Comparison of ENCODE assay signal across 26 cellular contexts in genomic region chr19:9507285-9507684, GRCh38. TPM values are rescaled to one million over a fixed set of nuclear protein-coding genes. Genes with fewer than 3 reads are reported as not detected.
"Had no signal": no experiment of that assay in that cellular context is flagged by ENCODE, and none has a peak within 500 bp of the region (broad histone marks: within the 10 kb centered on the region; RNA-seq: fewer than 3 reads in every experiment).

No MANE protein-coding gene starts in this region.

- DNase-seq: stimulated activated CD4-positive, alpha-beta T cell treated with anti-CD3 and anti-CD28 coated beads, Interleukin-2, amount 100 ng/mL, for 48 hours; stimulated activated CD4-positive, alpha-beta T cell treated with anti-CD3 and anti-CD28 coated beads, Interleukin-4, amount 100 ng/mL, for 1 hour; stimulated activated CD4-positive, alpha-beta T cell treated with anti-CD3 and anti-CD28 coated beads, Interleukin-4, amount 100 ng/mL, for 24 hours; stimulated activated CD4-positive, alpha-beta T cell treated with anti-CD3 and anti-CD28 coated beads, Interleukin-4, amount 100 ng/mL, for 4 hours; stimulated activated CD8-positive, alpha-beta memory T cell treated with anti-CD3 and anti-CD28 coated beads, Interleukin-4, amount 100 ng/mL, for 48 hours; stimulated activated naive B cell treated with anti-CD40 and anti-IgM and Interleukin-4, amounts not matched to agents 10 μg/mL and 1 μg/mL and 100 μg/mL, for 72 hours; stimulated activated naive CD4-positive, alpha-beta T cell; stimulated activated naive CD4-positive, alpha-beta T cell treated with Interleukin-2 at 50 U/mL for 16 hours; stimulated activated naive CD8-positive, alpha-beta T cell treated with anti-CD3 and anti-CD28 coated beads, Interleukin-15, amount 100 ng/mL, for 72 hours; stimulated activated naive CD8-positive, alpha-beta T cell treated with anti-CD3 and anti-CD28 coated beads, Interleukin-15, Interleukin-2, amounts not matched to agents 100 U/mL and 50 U/mL, for 24 hours; stomach; substantia nigra; testis; thyroid gland; tibial artery; transverse colon; trophoblast cell; upper lobe of left lung; upper lobe of right lung; uterus had no signal

- H3K4me1 ChIP-seq: stomach, suprapubic skin, testis, thyroid gland, tibial artery, tibial nerve, transverse colon, upper lobe of left lung, upper lobe of right lung, uterus, vagina had no signal

- H3K36me3 ChIP-seq: suprapubic skin, thoracic aorta, thyroid gland, transverse colon, upper lobe of left lung, upper lobe of right lung, uterus had no signal

- H3K27me3 ChIP-seq: stomach, suprapubic skin, testis, thyroid gland, tibial artery, tibial nerve, transverse colon, upper lobe of left lung, upper lobe of right lung, uterus, vagina had no signal

- H3K4me3 ChIP-seq: stomach, suprapubic skin, testis, thoracic aorta, thyroid gland, tibial artery, tibial nerve, transverse colon, upper lobe of left lung, upper lobe of right lung, uterus, vagina had no signal

- H3K9me3 ChIP-seq: testis, thyroid gland had no signal

- H3K27ac ChIP-seq: stomach, suprapubic skin, testis, thoracic aorta, thyroid gland, tibial artery, tibial nerve, transverse colon, upper lobe of left lung, upper lobe of right lung, uterus, vagina had no signal

RNA-seq across cellular contexts. Expression of gene ZNF560, which starts 8.9 kb away (rescaled TPM):
- total RNA-seq: stomach, subcutaneous adipose tissue, thoracic aorta, tibial nerve, transverse colon, upper lobe of left lung, upper lobe of right lung, ureter had no signal
- polyA plus RNA-seq: stomach had no signal
